In the genomic region with DNA sequence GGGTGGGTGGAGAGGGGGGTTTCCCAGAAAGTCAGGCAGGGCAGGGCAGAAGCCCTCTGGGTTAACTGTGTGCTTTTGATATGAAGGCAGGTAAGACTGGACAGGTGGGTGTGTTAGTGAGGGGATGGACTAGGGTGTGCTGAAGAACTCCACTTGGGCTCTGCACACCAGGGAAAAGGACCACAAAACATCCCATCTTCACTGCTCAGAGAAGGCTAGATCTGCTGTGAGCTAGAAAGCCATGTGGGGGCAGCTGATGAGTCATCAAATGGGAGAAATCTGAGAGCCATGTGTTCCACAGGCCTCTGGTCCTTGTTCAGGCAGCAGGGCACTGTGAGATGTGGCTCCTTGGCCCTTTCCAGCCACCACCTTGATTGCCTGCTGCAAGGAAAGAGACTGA, we compare ENCODE assay signal across 7 cellular contexts. TPM values are rescaled to one million over a fixed set of nuclear protein-coding genes. Genes with fewer than 3 reads are reported as not detected.
"Had no signal": no experiment of that assay in that cellular context is flagged by ENCODE, and none has a peak within 500 bp of the region (broad histone marks: within the 10 kb centered on the region; RNA-seq: fewer than 3 reads in every experiment).

No MANE protein-coding gene starts in this region.

RNA-seq across cellular contexts. Expression of a gene that starts 51.8 kb away (rescaled TPM):
- total RNA-seq: stomach, subcutaneous adipose tissue, suprapubic skin, temporal lobe, thoracic aorta, thyroid gland, tibial nerve had no signal
